In genomic region chr6:45009547-45009946, GRCh38 we compare ENCODE assay signal across 16 cellular contexts.
DNase-seq lines count a peak whose midpoint lies in the region; ATAC-seq lines count a peak whose summit lies in the region.
"Had no signal": no experiment of that assay in that cellular context is flagged by ENCODE, and none has a peak within 500 bp of the region (broad histone marks: within the 10 kb centered on the region; RNA-seq: fewer than 3 reads in every experiment).

No MANE protein-coding gene starts in this region.

- no peaks in the 10 kb centered on the region for H3K27me3 Mint-ChIP-seq in activated CD8-positive, alpha-beta memory T cell treated with anti-CD3 and anti-CD28 coated beads, Interleukin-2, amount 10 ng/mL, durations not matched to agents 7 days and 5 days
- H3K27me3 Mint-ChIP-seq in activated CD4-positive, alpha-beta memory T cell treated with anti-CD3 and anti-CD28 coated beads, Interleukin-2, amount 10 ng/mL, durations not matched to agents 7 days and 5 days, result no peaks in the 10 kb centered on the region

- CTCF ChIA-PET in activated CD8-positive, alpha-beta memory T cell treated with anti-CD3 and anti-CD28 coated beads, Interleukin-2, amount 10 ng/mL, durations not matched to agents 7 days and 5 days (lab: Charles Lee), result no interaction called here
- CTCF ChIA-PET in activated CD4-positive, alpha-beta memory T cell treated with anti-CD3 and anti-CD28 coated beads, Interleukin-2, amount 10 ng/mL, durations not matched to agents 7 days and 5 days (lab: Charles Lee), result no interaction called here

- peaks cover 51% of the 10 kb centered on the region for H3K36me3 Mint-ChIP-seq in activated CD8-positive, alpha-beta memory T cell treated with anti-CD3 and anti-CD28 coated beads, Interleukin-2, amount 10 ng/mL, durations not matched to agents 7 days and 5 days
- H3K36me3 Mint-ChIP-seq in activated CD4-positive, alpha-beta memory T cell treated with anti-CD3 and anti-CD28 coated beads, Interleukin-2, amount 10 ng/mL, durations not matched to agents 7 days and 5 days (ENCODE audit: low read depth), result peaks cover 37% of the 10 kb centered on the region
- H3K36me3 Mint-ChIP-seq in stimulated activated effector memory CD8-positive, alpha-beta T cell treated with anti-CD3 and anti-CD28 coated beads, Interleukin-12 subunit alpha, Interleukin-12 subunit beta, amount 100 ng/mL, for 72 hours, result peaks cover 15% of the 10 kb centered on the region

- peaks cover 20% of the 10 kb centered on the region for H3K4me1 Mint-ChIP-seq in activated CD8-positive, alpha-beta memory T cell treated with anti-CD3 and anti-CD28 coated beads, Interleukin-2, amount 10 ng/mL, durations not matched to agents 7 days and 5 days
- H3K4me1 Mint-ChIP-seq in activated CD4-positive, alpha-beta memory T cell treated with anti-CD3 and anti-CD28 coated beads, Interleukin-2, amount 10 ng/mL, durations not matched to agents 7 days and 5 days, result peaks cover 20% of the 10 kb centered on the region
- H3K4me1 Mint-ChIP-seq in stimulated activated effector memory CD8-positive, alpha-beta T cell treated with anti-CD3 and anti-CD28 coated beads, Interleukin-12 subunit alpha, Interleukin-12 subunit beta, amount 100 ng/mL, for 72 hours, result peaks cover 24% of the 10 kb centered on the region

- peaks cover 15% of the 10 kb centered on the region for H3K9me3 Mint-ChIP-seq in activated CD8-positive, alpha-beta memory T cell treated with anti-CD3 and anti-CD28 coated beads, Interleukin-2, amount 10 ng/mL, durations not matched to agents 7 days and 5 days (ENCODE audit: low read depth)
- H3K9me3 Mint-ChIP-seq in activated CD4-positive, alpha-beta memory T cell treated with anti-CD3 and anti-CD28 coated beads, Interleukin-2, amount 10 ng/mL, durations not matched to agents 7 days and 5 days, result peaks cover 25% of the 10 kb centered on the region
- peaks cover 9% of the 10 kb centered on the region for H3K9me3 Mint-ChIP-seq in stimulated activated effector memory CD8-positive, alpha-beta T cell treated with anti-CD3 and anti-CD28 coated beads, Interleukin-12 subunit alpha, Interleukin-12 subunit beta, amount 100 ng/mL, for 72 hours

- no peak overlapping the region for H3K4me3 Mint-ChIP-seq in activated CD8-positive, alpha-beta memory T cell treated with anti-CD3 and anti-CD28 coated beads, Interleukin-2, amount 10 ng/mL, durations not matched to agents 7 days and 5 days
- no peak overlapping the region for H3K4me3 Mint-ChIP-seq in activated CD4-positive, alpha-beta memory T cell treated with anti-CD3 and anti-CD28 coated beads, Interleukin-2, amount 10 ng/mL, durations not matched to agents 7 days and 5 days
- no peak overlapping the region for H3K4me3 Mint-ChIP-seq in stimulated activated effector memory CD8-positive, alpha-beta T cell treated with anti-CD3 and anti-CD28 coated beads, Interleukin-12 subunit alpha, Interleukin-12 subunit beta, amount 100 ng/mL, for 72 hours

- POLR2A ChIA-PET in activated CD4-positive, alpha-beta memory T cell treated with anti-CD3 and anti-CD28 coated beads, Interleukin-2, amount 10 ng/mL, durations not matched to agents 7 days and 5 days (lab: Charles Lee), result no interaction called here

- peak overlapping the region; percentile 17 for H3K27ac Mint-ChIP-seq in activated CD8-positive, alpha-beta memory T cell treated with anti-CD3 and anti-CD28 coated beads, Interleukin-2, amount 10 ng/mL, durations not matched to agents 7 days and 5 days
- H3K27ac Mint-ChIP-seq in activated CD4-positive, alpha-beta memory T cell treated with anti-CD3 and anti-CD28 coated beads, Interleukin-2, amount 10 ng/mL, durations not matched to agents 7 days and 5 days, result peak overlapping the region; percentile 44
- H3K27ac Mint-ChIP-seq in stimulated activated effector memory CD8-positive, alpha-beta T cell treated with anti-CD3 and anti-CD28 coated beads, Interleukin-12 subunit alpha, Interleukin-12 subunit beta, amount 100 ng/mL, for 72 hours, result peak overlapping the region; percentile 81

- ATAC-seq in activated CD8-positive, alpha-beta memory T cell treated with anti-CD3 and anti-CD28 coated beads, Interleukin-2, amount 10 ng/mL, durations not matched to agents 7 days and 5 days, result peak; percentile 99
- ATAC-seq in GM18519 (IDR thresholded peaks at IDR 0.05; ENCODE audit: low FRiP score, unreplicated experiment) (peak; percentile 68), GM21367 (IDR thresholded peaks at IDR 0.05; ENCODE audit: unreplicated experiment) (no peak)
- peak; percentile 100 for ATAC-seq in stimulated activated effector memory CD8-positive, alpha-beta T cell treated with anti-CD3 and anti-CD28 coated beads, Interleukin-12 subunit alpha, Interleukin-12 subunit beta, amount 100 ng/mL, for 72 hours
- ATAC-seq: A549 had no signal

- no peak for DNase-seq in activated CD8-positive, alpha-beta memory T cell treated with anti-CD3 and anti-CD28 coated beads, Interleukin-2, amount 10 ng/mL, durations not matched to agents 7 days and 5 days
- DNase-seq in activated CD8-positive, alpha-beta memory T cell treated with anti-CD3 and anti-CD28 coated beads, Interleukin-2, amount 50 U/mL, for 4 hours, result no peak
- DNase-seq in activated CD4-positive, alpha-beta memory T cell treated with anti-CD3 and anti-CD28 coated beads, Interleukin-2, amount 10 ng/mL, durations not matched to agents 7 days and 5 days, result no peak
- DNase-seq in stimulated activated effector memory CD8-positive, alpha-beta T cell treated with anti-CD3 and anti-CD28 coated beads, Interleukin-12 subunit alpha, Interleukin-12 subunit beta, amount 100 ng/mL, for 72 hours (ENCODE audit: low spot score in 2 of 2), result no peak
- DNase-seq in NCI-H2171 treated with DMSO at 0.1 percent for 48 hours (lab: John Stamatoyannopoulos, UW), result no peak
- DNase-seq: C1 segment of cervical spinal cord, GDM1, H7, NCI-H1048, NCI-H146, NCI-H2081 treated with DMSO at 0.1 percent for 48 hours, NCI-H510A treated with DMSO at 0.1 percent for 48 hours, NCI-H82 had no signal

Comparison
In these comparisons a context has a peak if more than half of its experiments do, and no peak if none do; other contexts are left out.
1. H3K27ac Mint-ChIP-seq: peak in every context shown above with its lines; median percentile 81 in stimulated activated effector memory CD8-positive, alpha-beta T cell treated with anti-CD3 and anti-CD28 coated beads, Interleukin-12 subunit alpha, Interleukin-12 subunit beta, amount 100 ng/mL, for 72 hours; 44 in activated CD4-positive, alpha-beta memory T cell treated with anti-CD3 and anti-CD28 coated beads, Interleukin-2, amount 10 ng/mL, durations not matched to agents 7 days and 5 days; 17 in activated CD8-positive, alpha-beta memory T cell treated with anti-CD3 and anti-CD28 coated beads, Interleukin-2, amount 10 ng/mL, durations not matched to agents 7 days and 5 days.